20 cellular contexts compared by ENCODE assay signal in the genomic region with DNA sequence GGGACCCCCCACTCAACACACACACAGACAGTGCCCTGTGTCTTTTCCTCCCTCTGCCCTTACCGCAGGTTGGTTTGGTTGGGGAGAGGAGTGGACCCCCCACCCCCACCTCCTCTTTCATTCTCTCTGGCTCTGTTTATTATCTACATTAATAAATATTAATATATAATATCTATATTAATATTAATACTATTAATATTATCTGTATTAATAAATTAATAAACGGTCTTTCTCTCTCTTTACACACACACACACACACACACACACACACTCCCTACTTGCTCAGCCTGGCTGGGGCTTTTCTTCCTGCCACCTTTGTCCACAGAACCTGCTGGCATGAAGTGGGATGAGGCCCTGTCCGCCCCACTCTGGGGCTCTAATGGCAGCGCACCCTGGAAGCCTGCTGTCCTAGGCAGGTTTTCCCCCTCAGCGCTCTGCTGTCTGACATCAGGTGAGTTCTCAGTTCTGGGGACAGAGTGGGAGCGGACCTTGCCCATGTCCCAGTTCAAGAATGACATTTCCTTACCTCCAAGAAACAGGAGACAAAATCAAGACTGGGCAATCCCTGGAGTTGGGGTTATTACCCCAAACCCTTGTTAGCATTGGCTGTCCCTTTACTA. TPM values are rescaled to one million over a fixed set of nuclear protein-coding genes. Genes with fewer than 3 reads are reported as not detected.
DNase-seq lines count a peak whose midpoint lies in the region; ATAC-seq and TF ChIP-seq lines count a peak whose summit lies in the region.
"Had no signal": no experiment of that assay in that cellular context is flagged by ENCODE, and none has a peak within 500 bp of the region (broad histone marks: within the 10 kb centered on the region; RNA-seq: fewer than 3 reads in every experiment).

No MANE protein-coding gene starts in this region.

- no peak overlapping the region for H3K27ac ChIP-seq in iPS-18a (ENCODE audit: low read length)
- H3K27ac ChIP-seq in vagina = no peak overlapping the region
- H3K27ac ChIP-seq: 22Rv1, GM23248 had no signal

- no peak for TF ChIP-seq CTCF in neural crest cell (conservative IDR thresholded peaks at IDR 0.05)
- TF ChIP-seq CTCF in vagina (IDR thresholded peaks at IDR 0.05) = no peak

- H3K4me1 ChIP-seq in iPS-18a (ENCODE audit: control insufficient read depth, low read depth, low read length) (peaks cover 14% of the 10 kb centered on the region), vagina (no peaks in the 10 kb centered on the region)
- H3K4me1 ChIP-seq: BE2C had no signal

- peaks cover 38% of the 10 kb centered on the region for H3K27me3 Mint-ChIP-seq in activated CD8-positive, alpha-beta memory T cell treated with anti-CD3 and anti-CD28 coated beads, Interleukin-2, amount 10 ng/mL, durations not matched to agents 7 days and 5 days
- peaks cover 33% of the 10 kb centered on the region for H3K27me3 Mint-ChIP-seq in neural crest cell (ENCODE audit: low read depth)

- ATAC-seq in activated CD8-positive, alpha-beta memory T cell treated with anti-CD3 and anti-CD28 coated beads, Interleukin-2, amount 10 ng/mL, durations not matched to agents 7 days and 5 days = no peak
- ATAC-seq in HG02885 (IDR thresholded peaks at IDR 0.05; ENCODE audit: poor library complexity, unreplicated experiment) (no peak), HG03442 (IDR thresholded peaks at IDR 0.05; ENCODE audit: unreplicated experiment) (no peak)

- no peaks in the 10 kb centered on the region for H3K36me3 ChIP-seq in iPS-18a (ENCODE audit: control insufficient read depth, low read depth, low read length)
- no peaks in the 10 kb centered on the region for H3K36me3 ChIP-seq in vagina
- H3K36me3 ChIP-seq: BE2C had no signal

- H3K9ac ChIP-seq in iPS-18a (ENCODE audit: low read length) = no peak overlapping the region
- H3K9ac ChIP-seq: GM23248 had no signal

- CTCF ChIA-PET in activated CD8-positive, alpha-beta memory T cell treated with anti-CD3 and anti-CD28 coated beads, Interleukin-2, amount 10 ng/mL, durations not matched to agents 7 days and 5 days (lab: Charles Lee) = no interaction called here

- H3K27ac Mint-ChIP-seq in activated CD8-positive, alpha-beta memory T cell treated with anti-CD3 and anti-CD28 coated beads, Interleukin-2, amount 10 ng/mL, durations not matched to agents 7 days and 5 days = no peak overlapping the region
- no peak overlapping the region for H3K27ac Mint-ChIP-seq in neural crest cell (ENCODE audit: unreplicated experiment)
- H3K27ac Mint-ChIP-seq: CD4-positive, alpha-beta T cell; HFFc6 had no signal

- no peaks in the 10 kb centered on the region for H3K9me3 Mint-ChIP-seq in activated CD8-positive, alpha-beta memory T cell treated with anti-CD3 and anti-CD28 coated beads, Interleukin-2, amount 10 ng/mL, durations not matched to agents 7 days and 5 days (ENCODE audit: low read depth)
- H3K9me3 Mint-ChIP-seq in neural crest cell = no peaks in the 10 kb centered on the region
- H3K9me3 Mint-ChIP-seq: CD4-positive, alpha-beta T cell; HFFc6 had no signal

- no peaks in the 10 kb centered on the region for H3K36me3 Mint-ChIP-seq in activated CD8-positive, alpha-beta memory T cell treated with anti-CD3 and anti-CD28 coated beads, Interleukin-2, amount 10 ng/mL, durations not matched to agents 7 days and 5 days
- H3K36me3 Mint-ChIP-seq in neural crest cell (ENCODE audit: low read depth) = peaks cover 2% of the 10 kb centered on the region

- peak; percentile 9 for DNase-seq in activated CD8-positive, alpha-beta memory T cell treated with anti-CD3 and anti-CD28 coated beads for 24 hours
- no peak for DNase-seq in activated CD8-positive, alpha-beta memory T cell treated with anti-CD3 and anti-CD28 coated beads, Interleukin-2, amount 10 ng/mL, durations not matched to agents 7 days and 5 days
- DNase-seq in neural crest cell (ENCODE audit: low read depth, low spot score) = no peak
- DNase-seq in vagina (ENCODE audit: extremely low spot score in 2 of 2) = peak; percentile 31 to 70
- no peak for DNase-seq in NCI-H2171 (lab: John Stamatoyannopoulos, UW)
- DNase-seq: BE2C; CD4-positive, alpha-beta T cell; DMS53; GM23248; HFFc6; MV-4-11; NCI-H1417; NCI-H187 treated with DMSO at 0.1 percent for 48 hours; NCI-H526 treated with DMSO at 0.1 percent for 48 hours; Right ventricle myocardium superior had no signal

- intact Hi-C loops in vagina (cut with DNase I) = no loop called here

- H3K27me3 ChIP-seq in iPS-18a (ENCODE audit: control insufficient read depth, insufficient read depth, low read length) (peaks cover 93% of the 10 kb centered on the region), vagina (no peaks in the 10 kb centered on the region)

- H3K4me1 Mint-ChIP-seq in activated CD8-positive, alpha-beta memory T cell treated with anti-CD3 and anti-CD28 coated beads, Interleukin-2, amount 10 ng/mL, durations not matched to agents 7 days and 5 days = no peaks in the 10 kb centered on the region
- H3K4me1 Mint-ChIP-seq in neural crest cell = peaks cover 15% of the 10 kb centered on the region

- TF ChIP-seq POLR2A in vagina (IDR thresholded peaks at IDR 0.05) = no peak

- no peak overlapping the region for H3K4me3 Mint-ChIP-seq in activated CD8-positive, alpha-beta memory T cell treated with anti-CD3 and anti-CD28 coated beads, Interleukin-2, amount 10 ng/mL, durations not matched to agents 7 days and 5 days
- H3K4me3 Mint-ChIP-seq in neural crest cell = peak overlapping the region; percentile 72
- H3K4me3 Mint-ChIP-seq: CD4-positive, alpha-beta T cell; HFFc6 had no signal

- no peaks in the 10 kb centered on the region for H3K9me3 ChIP-seq in iPS-18a (ENCODE audit: control insufficient read depth, low read depth, low read length)
- H3K9me3 ChIP-seq in vagina = no peaks in the 10 kb centered on the region
- H3K9me3 ChIP-seq: BE2C had no signal

- H3K4me3 ChIP-seq in iPS-18a (ENCODE audit: low read length) = peak overlapping the region; percentile 19
- no peak overlapping the region for H3K4me3 ChIP-seq in vagina
- H3K4me3 ChIP-seq: GM23248 had no signal

RNA-seq across cellular contexts. Expression of a gene that starts 10.5 kb away (rescaled TPM):
- not detected for total RNA-seq in activated CD8-positive, alpha-beta memory T cell treated with anti-CD3 and anti-CD28 coated beads, Interleukin-2, amount 10 ng/mL, durations not matched to agents 7 days and 5 days
- total RNA-seq in neural crest cell = 0.18 TPM in 1 of 2 replicates, not detected in the other
- not detected for total RNA-seq in vagina
- total RNA-seq: CD4-positive, alpha-beta T cell; GM23248; HFFc6; HT1080; Right ventricle myocardium superior had no signal

Comparison
In these comparisons a context has a peak if more than half of its experiments do, and no peak if none do; other contexts are left out.
1. DNase-seq: peak in activated CD8-positive, alpha-beta memory T cell treated with anti-CD3 and anti-CD28 coated beads for 24 hours (single experiment) and vagina (2 of 2); none in activated CD8-positive, alpha-beta memory T cell treated with anti-CD3 and anti-CD28 coated beads, Interleukin-2, amount 10 ng/mL, durations not matched to agents 7 days and 5 days (single experiment), neural crest cell (single experiment) and NCI-H2171 (single experiment).